14 cellular contexts compared by ENCODE assay signal in genomic region chr7:38171558-38172403, GRCh38. TPM values are rescaled to one million over a fixed set of nuclear protein-coding genes. Genes with fewer than 3 reads are reported as not detected.
DNase-seq lines count a peak whose midpoint lies in the region; ATAC-seq and TF ChIP-seq lines count a peak whose summit lies in the region.
"Had no signal": no experiment of that assay in that cellular context is flagged by ENCODE, and none has a peak within 500 bp of the region (broad histone marks: within the 10 kb centered on the region; RNA-seq: fewer than 3 reads in every experiment).

No MANE protein-coding gene starts in this region.

- no peak overlapping the region for H4K91ac ChIP-seq in mesenchymal stem cell (ENCODE audit: low read length)

- no peaks in the 10 kb centered on the region for H3K9me3 ChIP-seq in mesenchymal stem cell (ENCODE audit: control insufficient read depth, low read length)
- H3K9me3 ChIP-seq: esophagus muscularis mucosa had no signal

- H3K4me3 ChIP-seq in GM23338 (no peak overlapping the region), mesenchymal stem cell (ENCODE audit: insufficient read depth in 1 of 2, low read depth in 1 of 2, low read length in 2 of 2) (no peak overlapping the region)
- H3K4me3 ChIP-seq: esophagus muscularis mucosa, skin epidermis had no signal

- DNase-seq in activated B cell treated with CpG ODN at 0.5 μM for 24 hours (no peak), GM23338 (ENCODE audit: low spot score) (no peak), iPS-NIHi11 (ENCODE audit: low spot score) (no peak), DMS 273 (lab: John Stamatoyannopoulos, UW; ENCODE audit: unreplicated experiment) (no peak), mesenchymal stem cell (no peak)
- DNase-seq: EL; left ventricle myocardium superior; stimulated activated naive CD4-positive, alpha-beta T cell treated with Interleukin-2 at 50 U/mL for 16 hours; WERI-Rb-1 had no signal

- H3K4me2 ChIP-seq in GM23338 = no peak overlapping the region
- H3K4me2 ChIP-seq in mesenchymal stem cell (ENCODE audit: low read length, poor library complexity, severe bottlenecking) = no peak overlapping the region

- TF ChIP-seq CTCF in activated B cell treated with CpG ODN at 0.5 μM for 24 hours (IDR thresholded peaks at IDR 0.05) (no peak), GM23338 (conservative IDR thresholded peaks at IDR 0.05; ENCODE audit: low read depth in 2 of 2) (no peak)

- no peak overlapping the region for H2BK5ac ChIP-seq in mesenchymal stem cell (ENCODE audit: low read depth, low read length, poor library complexity, severe bottlenecking)

- H3K27ac Mint-ChIP-seq in activated B cell treated with CpG ODN at 0.5 μM for 24 hours = no peak overlapping the region
- H3K27ac Mint-ChIP-seq in GM23338 = no peak overlapping the region

- no peak overlapping the region for H3K4ac ChIP-seq in mesenchymal stem cell (ENCODE audit: low read depth in 1 of 2, low read length in 2 of 2)

- no peak overlapping the region for H2BK15ac ChIP-seq in mesenchymal stem cell (ENCODE audit: low read depth, poor library complexity, severe bottlenecking)

- H3K79me2 ChIP-seq in GM23338 (replicated peaks; ENCODE audit: insufficient read depth) = no peaks in the 10 kb centered on the region

- 65% methylated on average over 2 of the region's 6 CpGs for WGBS in mesenchymal stem cell

- no peak overlapping the region for H3K9ac ChIP-seq in mesenchymal stem cell (ENCODE audit: low read length)

- no peak overlapping the region for H3K4me3 Mint-ChIP-seq in activated B cell treated with CpG ODN at 0.5 μM for 24 hours
- H3K4me3 Mint-ChIP-seq in GM23338 = no peak overlapping the region

- H4K20me1 ChIP-seq in GM23338 (replicated peaks; ENCODE audit: insufficient read depth) = no peaks in the 10 kb centered on the region

- H3F3A ChIP-seq in GM23338 (replicated peaks; ENCODE audit: low read depth) = no peaks in the 10 kb centered on the region

- no peak overlapping the region for H4K8ac ChIP-seq in mesenchymal stem cell (ENCODE audit: low read length)

- H3K23ac ChIP-seq in mesenchymal stem cell (ENCODE audit: low read length in 2 of 2) = no peak overlapping the region

- H3K4me1 Mint-ChIP-seq in activated B cell treated with CpG ODN at 0.5 μM for 24 hours (peaks cover 13% of the 10 kb centered on the region), GM23338 (no peaks in the 10 kb centered on the region)

- H3K27me3 ChIP-seq in GM23338 (ENCODE audit: insufficient read depth) = no peaks in the 10 kb centered on the region
- no peaks in the 10 kb centered on the region for H3K27me3 ChIP-seq in mesenchymal stem cell (ENCODE audit: control insufficient read depth in 1 of 2, insufficient read depth in 1 of 2, low read length in 2 of 2)
- H3K27me3 ChIP-seq: esophagus muscularis mucosa had no signal

- no peaks in the 10 kb centered on the region for H3K4me1 ChIP-seq in GM23338 (ENCODE audit: insufficient read depth)
- peaks cover 2% of the 10 kb centered on the region for H3K4me1 ChIP-seq in mesenchymal stem cell (ENCODE audit: control insufficient read depth, insufficient read depth, low read depth, low read length)

- POLR2A ChIA-PET in activated B cell treated with CpG ODN at 0.5 μM for 24 hours (lab: Charles Lee) = no interaction called here

- H2AFZ ChIP-seq in GM23338 (no peak overlapping the region), mesenchymal stem cell (ENCODE audit: low read depth, low read length) (no peak overlapping the region)

- no peaks in the 10 kb centered on the region for H3K9me2 ChIP-seq in GM23338 (ENCODE audit: insufficient read depth)

- H2BK120ac ChIP-seq in mesenchymal stem cell (ENCODE audit: low read depth, low read length) = no peak overlapping the region

- no peak overlapping the region for H3K18ac ChIP-seq in mesenchymal stem cell (ENCODE audit: low read depth in 1 of 2, low read length in 2 of 2)

- H3K36me3 ChIP-seq in GM23338 (ENCODE audit: insufficient read depth) (no peaks in the 10 kb centered on the region), mesenchymal stem cell (ENCODE audit: control insufficient read depth in 1 of 2, insufficient read depth in 2 of 2, low read depth in 1 of 2, low read length in 2 of 2) (no peaks in the 10 kb centered on the region)
- H3K36me3 ChIP-seq: esophagus muscularis mucosa, WERI-Rb-1 had no signal

- H3K79me1 ChIP-seq in mesenchymal stem cell (replicated peaks; ENCODE audit: low read length, poor library complexity, severe bottlenecking) = no peaks in the 10 kb centered on the region

- H2AK5ac ChIP-seq in mesenchymal stem cell (ENCODE audit: low read length, severe bottlenecking) = no peak overlapping the region

- H3K27me3 Mint-ChIP-seq in activated B cell treated with CpG ODN at 0.5 μM for 24 hours (no peaks in the 10 kb centered on the region), GM23338 (ENCODE audit: insufficient read depth, low read depth, poor library complexity) (no peaks in the 10 kb centered on the region)

- H2BK12ac ChIP-seq in mesenchymal stem cell (ENCODE audit: low read length in 2 of 2) = no peak overlapping the region

- H3K36me3 Mint-ChIP-seq in activated B cell treated with CpG ODN at 0.5 μM for 24 hours (ENCODE audit: low read depth) (no peaks in the 10 kb centered on the region), GM23338 (ENCODE audit: low read depth) (no peaks in the 10 kb centered on the region)

- peak; percentile 68 for ATAC-seq in GM18519 (IDR thresholded peaks at IDR 0.05; ENCODE audit: low FRiP score, unreplicated experiment)
- ATAC-seq in GM21529 (IDR thresholded peaks at IDR 0.05; ENCODE audit: unreplicated experiment) = peak; percentile 81
- ATAC-seq in HG03280 (IDR thresholded peaks at IDR 0.05; ENCODE audit: unreplicated experiment) = peak; percentile 66
- ATAC-seq in activated B cell treated with CpG ODN at 0.5 μM for 24 hours (ENCODE audit: low read depth) = peak; percentile 40
- ATAC-seq in GM23338 = no peak
- ATAC-seq: left ventricle myocardium superior had no signal

- no peak overlapping the region for H3K14ac ChIP-seq in mesenchymal stem cell (ENCODE audit: low read length in 2 of 2)

- intact Hi-C loops in activated B cell treated with CpG ODN at 0.5 μM for 24 hours (cut with micrococcal nuclease) = loop anchor here (2.0 to 10.0 kb wide), 6 partner anchors 17 to 1963 kb away; partner anchors contain the start of genes MPLKIP, RALA and SUGCT

- H3K27ac ChIP-seq in GM23338 (ENCODE audit: low read depth) (no peak overlapping the region), mesenchymal stem cell (ENCODE audit: low read length, poor library complexity, severe bottlenecking) (no peak overlapping the region)
- H3K27ac ChIP-seq: esophagus muscularis mucosa, skin epidermis, WERI-Rb-1 had no signal

- CTCF ChIA-PET in activated B cell treated with CpG ODN at 0.5 μM for 24 hours (lab: Charles Lee) = interaction anchor here (1.4 kb wide), 1 partner anchor 44 kb away, joined by 4 read pairs; no protein-coding TSS in a partner anchor

- H3K9me3 Mint-ChIP-seq in activated B cell treated with CpG ODN at 0.5 μM for 24 hours (no peaks in the 10 kb centered on the region), GM23338 (no peaks in the 10 kb centered on the region; the same call in 2 of the 3 replicates)

TF ChIP-seq in GM23338, 12 proteins besides CTCF, POLR2A, EP300 and RAD21:
- TF ChIP-seq EZH2 (IDR thresholded peaks at IDR 0.05; ENCODE audit: low read depth, unreplicated experiment) = no peak

RNA-seq across cellular contexts. Expression of gene STARD3NL, which starts 6.3 kb away (rescaled TPM):
- total RNA-seq in activated B cell treated with CpG ODN at 0.5 μM for 24 hours = 16.2 and 17.4 TPM in 2 replicates
- total RNA-seq in GM23338 (2014; rRNA removed; shearing (Covaris generic)) = 54.3 and 55.3 TPM in 2 replicates
- 51.7 and 55.1 TPM in 2 replicates for polyA plus RNA-seq in GM23338 (2016; fragmentation: Nextera tagmentation; extraction: Ambion mirVana)
- polyA plus RNA-seq in mesenchymal stem cell (2013, experiment 1 of 2) = 55.4 TPM
- 57.5 TPM for polyA plus RNA-seq in mesenchymal stem cell (2013, experiment 2 of 2)
